8 cellular contexts compared by ENCODE assay signal in the genomic region with DNA sequence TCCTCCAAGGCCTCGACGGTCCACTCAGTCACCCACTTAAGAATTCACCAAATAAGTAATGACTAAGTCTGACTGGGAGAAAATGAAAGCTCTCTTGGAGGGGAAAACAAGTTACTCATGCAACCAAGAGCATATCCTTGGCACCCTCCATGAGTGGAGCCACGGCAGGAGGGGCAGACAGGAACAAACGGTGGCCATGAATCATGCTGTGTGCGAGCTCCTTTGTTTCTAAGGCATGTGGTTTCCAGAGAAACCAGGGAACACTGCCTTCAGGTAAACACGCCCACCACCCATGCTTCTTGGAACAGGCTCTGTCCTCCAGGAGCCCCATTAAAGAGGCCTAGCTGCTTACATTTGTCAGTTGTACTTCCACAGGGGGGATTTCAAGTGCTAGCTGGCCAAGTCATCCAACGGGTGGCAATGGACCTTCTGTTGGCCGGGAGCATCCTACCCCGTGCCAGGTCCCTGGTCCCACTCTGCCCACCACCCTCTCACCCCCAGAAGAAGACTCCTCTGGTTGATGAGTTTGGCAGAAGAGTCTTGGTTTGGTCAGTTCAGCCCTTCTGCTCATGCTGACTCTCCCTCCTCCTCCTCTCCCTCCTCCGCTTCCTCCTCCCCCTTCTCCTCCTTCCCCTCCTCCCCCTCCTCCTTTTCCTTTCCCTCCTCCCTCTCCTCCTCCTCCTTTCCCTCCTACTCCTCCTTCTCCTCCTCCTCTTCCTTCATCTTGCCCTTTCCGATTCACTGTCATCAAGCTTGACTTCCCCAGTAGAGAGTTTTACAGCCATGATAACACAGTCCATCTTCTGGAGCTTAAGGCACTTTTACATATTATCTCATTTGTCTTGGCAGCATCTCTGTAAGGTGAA.
DNase-seq lines count a peak whose midpoint lies in the region; ATAC-seq and TF ChIP-seq lines count a peak whose summit lies in the region.

No MANE protein-coding gene starts in this region.

- no peak for TF ChIP-seq CTCF in BJ (IDR thresholded peaks at IDR 0.05; ENCODE audit: insufficient read depth, low read depth, low read length)
- no peak for TF ChIP-seq CTCF in MCF 10A (IDR thresholded peaks at IDR 0.05; ENCODE audit: unreplicated experiment)

- no peak for ATAC-seq in GM21825 (IDR thresholded peaks at IDR 0.05; ENCODE audit: unreplicated experiment)
- ATAC-seq in left colon: no peak

- H3K27me3 ChIP-seq in BJ (ENCODE audit: control insufficient read depth, insufficient read depth, low read length): no peaks in the 10 kb centered on the region

- H3K27me3 Mint-ChIP-seq in MCF 10A (ENCODE audit: insufficient read depth, unreplicated experiment): no peaks in the 10 kb centered on the region

- H3K27ac Mint-ChIP-seq in MCF 10A (ENCODE audit: low read depth, unreplicated experiment): peak overlapping the region; percentile 78

- POLR2A ChIA-PET in BJ (lab: Charles Lee): no interaction called here
- POLR2A ChIA-PET in MCF 10A (lab: Yijun Ruan, JAX): interaction anchor here (0.6 to 1.7 kb wide), 16 partner anchors 9 to 685 kb away, joined by 3 to 10 read pairs (median 4); a partner anchor contains a TSS

- no peak overlapping the region for H3K4me3 Mint-ChIP-seq in MCF 10A (ENCODE audit: unreplicated experiment)

- DNase-seq in BJ (ENCODE audit: low read depth) (peak; percentile 67), HS-5 (ENCODE audit: low read depth) (peak; percentile 80), MCF 10A (ENCODE audit: unreplicated experiment) (peak; percentile 100), myocyte (ENCODE audit: low read depth) (peak; percentile 6), DMS153 treated with DMSO at 0.1 percent for 48 hours (lab: John Stamatoyannopoulos, UW; ENCODE audit: unreplicated experiment) (no peak), NCI-H2196 treated with DMSO at 0.1 percent for 48 hours (lab: John Stamatoyannopoulos, UW; ENCODE audit: unreplicated experiment) (no peak), left colon (no peak)

- intact Hi-C loops in MCF 10A (cut with micrococcal nuclease) (loop anchor here (1.0 kb wide), 1 partner anchor 320 kb away; no protein-coding TSS in a partner anchor), left colon (cut with DNase I, micrococcal nuclease) (no loop called here)

- H3K36me3 Mint-ChIP-seq in MCF 10A (ENCODE audit: insufficient read depth, unreplicated experiment): no peaks in the 10 kb centered on the region

- no TSS peak for BruUV-seq in MCF 10A (replicated peaks; lab: Mats Ljungman, UMichigan)

- H3K4me3 ChIP-seq in BJ (ENCODE audit: low read depth, low read length): no peak overlapping the region

- H3K36me3 ChIP-seq in BJ (ENCODE audit: control insufficient read depth, insufficient read depth, low read length): no peaks in the 10 kb centered on the region

- CTCF ChIA-PET in BJ (lab: Yijun Ruan, JAX) (interaction anchor here (1.0 kb wide), 1 partner anchor 371 kb away, joined by 4 read pairs; no protein-coding TSS in a partner anchor), MCF 10A (lab: Yijun Ruan, JAX) (interaction anchor here (0.6 to 2.8 kb wide), 16 partner anchors 9 to 452 kb away, joined by 3 to 10 read pairs (median 4); no protein-coding TSS in a partner anchor)

- no peaks in the 10 kb centered on the region for H3K9me3 Mint-ChIP-seq in MCF 10A (ENCODE audit: unreplicated experiment)

- H3K4me1 Mint-ChIP-seq in MCF 10A (ENCODE audit: insufficient read depth, unreplicated experiment): peaks cover 30% of the 10 kb centered on the region

Comparison
In these comparisons a context has a peak if more than half of its experiments do, and no peak if none do; other contexts are left out.
1. DNase-seq: peak in BJ (single experiment), HS-5 (single experiment), MCF 10A (single experiment) and myocyte (single experiment); none in DMS153 treated with DMSO at 0.1 percent for 48 hours (single experiment), NCI-H2196 treated with DMSO at 0.1 percent for 48 hours (single experiment) and left colon (0 of 2).